1 cellular context compared by ENCODE assay signal in the genomic region with DNA sequence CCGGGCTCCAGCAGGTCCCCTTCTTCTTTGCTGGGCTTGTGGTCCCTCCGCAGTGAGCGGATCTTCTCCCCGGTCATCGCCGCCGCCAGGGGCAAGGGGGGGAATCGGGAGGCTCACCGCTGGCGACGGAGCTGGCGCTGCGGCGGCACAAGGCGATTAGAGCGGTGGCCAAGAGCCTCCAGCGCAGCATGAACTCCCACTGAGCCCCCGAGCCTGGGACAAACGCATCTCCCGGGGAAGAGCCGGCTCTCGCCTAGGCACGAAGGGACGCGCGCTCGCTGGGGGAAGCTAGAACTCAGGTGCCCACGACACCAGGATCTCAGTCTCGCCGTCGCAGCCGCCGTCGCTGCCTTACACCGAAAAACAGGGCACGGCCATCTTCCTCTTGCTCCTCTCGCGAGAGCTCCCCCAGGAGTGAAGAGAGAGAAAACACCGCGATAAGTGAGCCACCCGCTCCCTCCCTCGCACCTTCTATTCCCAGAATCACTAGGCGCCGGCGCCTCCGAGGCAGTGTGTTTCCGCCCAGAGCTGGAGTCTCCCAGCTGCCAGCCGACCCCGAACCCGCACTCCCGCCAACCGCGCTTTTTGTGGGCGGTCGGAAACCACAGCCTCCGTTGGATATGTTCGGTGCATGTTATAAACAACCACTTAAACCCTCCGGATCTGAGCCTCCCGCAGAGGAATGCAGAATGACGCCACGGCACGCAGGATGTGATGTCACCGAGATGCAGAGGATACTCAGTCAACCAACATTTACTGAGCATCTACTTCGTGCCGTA.
A peak's percentile ranks its signal among the peaks of the same experiment; 100 is the strongest.
TF ChIP-seq lines count a peak whose summit lies in the region.

Gene ANKRD13C, minus strand, starts transcription at position 391 of the 779 bp plus-strand sequence. Its CDS starts 314 bp downstream, at position 77.

TF ChIP-seq in HepG2, 621 proteins besides CTCF, POLR2A, EP300 and RAD21 (continued from another document and continues in another):
- TF ChIP-seq, protein P1, sequence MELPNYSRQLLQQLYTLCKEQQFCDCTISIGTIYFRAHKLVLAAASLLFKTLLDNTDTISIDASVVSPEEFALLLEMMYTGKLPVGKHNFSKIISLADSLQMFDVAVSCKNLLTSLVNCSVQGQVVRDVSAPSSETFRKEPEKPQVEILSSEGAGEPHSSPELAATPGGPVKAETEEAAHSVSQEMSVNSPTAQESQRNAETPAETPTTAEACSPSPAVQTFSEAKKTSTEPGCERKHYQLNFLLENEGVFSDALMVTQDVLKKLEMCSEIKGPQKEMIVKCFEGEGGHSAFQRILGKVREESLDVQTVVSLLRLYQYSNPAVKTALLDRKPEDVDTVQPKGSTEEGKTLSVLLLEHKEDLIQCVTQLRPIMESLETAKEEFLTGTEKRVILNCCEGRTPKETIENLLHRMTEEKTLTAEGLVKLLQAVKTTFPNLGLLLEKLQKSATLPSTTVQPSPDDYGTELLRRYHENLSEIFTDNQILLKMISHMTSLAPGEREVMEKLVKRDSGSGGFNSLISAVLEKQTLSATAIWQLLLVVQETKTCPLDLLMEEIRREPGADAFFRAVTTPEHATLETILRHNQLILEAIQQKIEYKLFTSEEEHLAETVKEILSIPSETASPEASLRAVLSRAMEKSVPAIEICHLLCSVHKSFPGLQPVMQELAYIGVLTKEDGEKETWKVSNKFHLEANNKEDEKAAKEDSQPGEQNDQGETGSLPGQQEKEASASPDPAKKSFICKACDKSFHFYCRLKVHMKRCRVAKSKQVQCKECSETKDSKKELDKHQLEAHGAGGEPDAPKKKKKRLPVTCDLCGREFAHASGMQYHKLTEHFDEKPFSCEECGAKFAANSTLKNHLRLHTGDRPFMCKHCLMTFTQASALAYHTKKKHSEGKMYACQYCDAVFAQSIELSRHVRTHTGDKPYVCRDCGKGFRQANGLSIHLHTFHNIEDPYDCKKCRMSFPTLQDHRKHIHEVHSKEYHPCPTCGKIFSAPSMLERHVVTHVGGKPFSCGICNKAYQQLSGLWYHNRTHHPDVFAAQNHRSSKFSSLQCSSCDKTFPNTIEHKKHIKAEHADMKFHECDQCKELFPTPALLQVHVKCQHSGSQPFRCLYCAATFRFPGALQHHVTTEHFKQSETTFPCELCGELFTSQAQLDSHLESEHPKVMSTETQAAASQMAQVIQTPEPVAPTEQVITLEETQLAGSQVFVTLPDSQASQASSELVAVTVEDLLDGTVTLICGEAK (IDR thresholded peaks at IDR 0.05) = no peak
- TF ChIP-seq, protein P1 (CRISPR knock-in tag; IDR thresholded peaks at IDR 0.05) = 0 out of 2 replicates have a peak, but pooled peaks have one; percentile 56
- TF ChIP-seq GABPA (IDR thresholded peaks at IDR 0.05; ENCODE audit: low read depth, low read length) (no peak), GABPA (CRISPR knock-in tag; IDR thresholded peaks at IDR 0.05; ENCODE audit: low read depth) (peak; percentile 84), MLLT10 (CRISPR knock-in tag; IDR thresholded peaks at IDR 0.05) (no peak), CENPX (CRISPR knock-in tag; IDR thresholded peaks at IDR 0.05) (no peak), MYC (CRISPR knock-in tag; IDR thresholded peaks at IDR 0.05; ENCODE audit: borderline replicate concordance) (0 out of 2 replicates have a peak, but pooled peaks have one; percentile 34), ZNF331 (CRISPR knock-in tag; IDR thresholded peaks at IDR 0.05) (peak; percentile 38), ZNF580 (CRISPR knock-in tag; IDR thresholded peaks at IDR 0.05; ENCODE audit: borderline replicate concordance, low read depth) (no peak; the same call in 1 of the 2 replicates), NR2C2 (CRISPR knock-in tag; IDR thresholded peaks at IDR 0.05; ENCODE audit: borderline replicate concordance) (peak; percentile 37; the same call in 1 of the 2 replicates), PRDM10 (CRISPR knock-in tag; IDR thresholded peaks at IDR 0.05; ENCODE audit: low read depth) (0 out of 2 replicates have a peak, but pooled peaks have one; percentile 27), ZNF12 (CRISPR knock-in tag; IDR thresholded peaks at IDR 0.05) (no peak; the same call in 1 of the 2 replicates), MTERF4 (CRISPR knock-in tag; IDR thresholded peaks at IDR 0.05) (peak; percentile 76; the same call in 1 of the 2 replicates), TRIM24 (CRISPR knock-in tag; IDR thresholded peaks at IDR 0.05) (no peak), ZNF570 (CRISPR knock-in tag; IDR thresholded peaks at IDR 0.05; ENCODE audit: borderline replicate concordance) (no peak), ZNF839 (CRISPR knock-in tag; IDR thresholded peaks at IDR 0.05; ENCODE audit: borderline replicate concordance) (no peak), NFKB2 (CRISPR knock-in tag; IDR thresholded peaks at IDR 0.05; ENCODE audit: borderline replicate concordance) (peak; percentile 81; the same call in 1 of the 2 replicates), HNRNPK (IDR thresholded peaks at IDR 0.05; ENCODE audit: low read depth, low read length, poor library complexity, severe bottlenecking) (no peak), HOXA7 (CRISPR knock-in tag; IDR thresholded peaks at IDR 0.05) (no peak), ZNF816 (CRISPR knock-in tag; IDR thresholded peaks at IDR 0.05; ENCODE audit: borderline replicate concordance) (peak; percentile 52; the same call in 1 of the 2 replicates), TBX2 (CRISPR knock-in tag; IDR thresholded peaks at IDR 0.05; ENCODE audit: borderline replicate concordance) (peak; percentile 71), DMAP1 (CRISPR knock-in tag; IDR thresholded peaks at IDR 0.05) (peak; percentile 82), DPF2 (CRISPR knock-in tag; IDR thresholded peaks at IDR 0.05; ENCODE audit: borderline replicate concordance, low read depth) (no peak), FOXC1 (CRISPR knock-in tag; IDR thresholded peaks at IDR 0.05; ENCODE audit: borderline replicate concordance) (peak; percentile 32), MIER3 (CRISPR knock-in tag; IDR thresholded peaks at IDR 0.05; ENCODE audit: borderline replicate concordance) (0 out of 2 replicates have a peak, but pooled peaks have one; percentile 25), ISL2 (CRISPR knock-in tag; IDR thresholded peaks at IDR 0.05) (no peak; the same call in none of the 2 replicates), SMARCE1 (IDR thresholded peaks at IDR 0.05; ENCODE audit: borderline replicate concordance) (no peak), CCDC6 (CRISPR knock-in tag; IDR thresholded peaks at IDR 0.05) (peak; percentile 95)
- TF ChIP-seq, protein P2, sequence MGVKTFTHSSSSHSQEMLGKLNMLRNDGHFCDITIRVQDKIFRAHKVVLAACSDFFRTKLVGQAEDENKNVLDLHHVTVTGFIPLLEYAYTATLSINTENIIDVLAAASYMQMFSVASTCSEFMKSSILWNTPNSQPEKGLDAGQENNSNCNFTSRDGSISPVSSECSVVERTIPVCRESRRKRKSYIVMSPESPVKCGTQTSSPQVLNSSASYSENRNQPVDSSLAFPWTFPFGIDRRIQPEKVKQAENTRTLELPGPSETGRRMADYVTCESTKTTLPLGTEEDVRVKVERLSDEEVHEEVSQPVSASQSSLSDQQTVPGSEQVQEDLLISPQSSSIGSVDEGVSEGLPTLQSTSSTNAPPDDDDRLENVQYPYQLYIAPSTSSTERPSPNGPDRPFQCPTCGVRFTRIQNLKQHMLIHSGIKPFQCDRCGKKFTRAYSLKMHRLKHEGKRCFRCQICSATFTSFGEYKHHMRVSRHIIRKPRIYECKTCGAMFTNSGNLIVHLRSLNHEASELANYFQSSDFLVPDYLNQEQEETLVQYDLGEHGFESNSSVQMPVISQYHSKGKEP (CRISPR knock-in tag; IDR thresholded peaks at IDR 0.05) = peak; percentile 23; the same call in 1 of the 2 replicates
- TF ChIP-seq, protein P3, sequence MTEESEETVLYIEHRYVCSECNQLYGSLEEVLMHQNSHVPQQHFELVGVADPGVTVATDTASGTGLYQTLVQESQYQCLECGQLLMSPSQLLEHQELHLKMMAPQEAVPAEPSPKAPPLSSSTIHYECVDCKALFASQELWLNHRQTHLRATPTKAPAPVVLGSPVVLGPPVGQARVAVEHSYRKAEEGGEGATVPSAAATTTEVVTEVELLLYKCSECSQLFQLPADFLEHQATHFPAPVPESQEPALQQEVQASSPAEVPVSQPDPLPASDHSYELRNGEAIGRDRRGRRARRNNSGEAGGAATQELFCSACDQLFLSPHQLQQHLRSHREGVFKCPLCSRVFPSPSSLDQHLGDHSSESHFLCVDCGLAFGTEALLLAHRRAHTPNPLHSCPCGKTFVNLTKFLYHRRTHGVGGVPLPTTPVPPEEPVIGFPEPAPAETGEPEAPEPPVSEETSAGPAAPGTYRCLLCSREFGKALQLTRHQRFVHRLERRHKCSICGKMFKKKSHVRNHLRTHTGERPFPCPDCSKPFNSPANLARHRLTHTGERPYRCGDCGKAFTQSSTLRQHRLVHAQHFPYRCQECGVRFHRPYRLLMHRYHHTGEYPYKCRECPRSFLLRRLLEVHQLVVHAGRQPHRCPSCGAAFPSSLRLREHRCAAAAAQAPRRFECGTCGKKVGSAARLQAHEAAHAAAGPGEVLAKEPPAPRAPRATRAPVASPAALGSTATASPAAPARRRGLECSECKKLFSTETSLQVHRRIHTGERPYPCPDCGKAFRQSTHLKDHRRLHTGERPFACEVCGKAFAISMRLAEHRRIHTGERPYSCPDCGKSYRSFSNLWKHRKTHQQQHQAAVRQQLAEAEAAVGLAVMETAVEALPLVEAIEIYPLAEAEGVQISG (CRISPR knock-in tag; IDR thresholded peaks at IDR 0.05) = peak; percentile 84
